Comparison of ENCODE assay signal across 1 cellular context in genomic region chr10:124724279-124725027, GRCh38.
TF ChIP-seq lines count a peak whose summit lies in the region.

No MANE protein-coding gene starts in this region.

TF ChIP-seq in HepG2, 621 proteins besides CTCF, POLR2A, EP300 and RAD21 (continued from another document and continues in another):
- TF ChIP-seq RERE (CRISPR knock-in tag; IDR thresholded peaks at IDR 0.05; ENCODE audit: low read depth) (no peak), ZBTB33 (CRISPR knock-in tag; IDR thresholded peaks at IDR 0.05) (peak; percentile 90), NFYB (CRISPR knock-in tag; IDR thresholded peaks at IDR 0.05) (no peak), CREM (IDR thresholded peaks at IDR 0.05) (no peak), CREM (CRISPR knock-in tag; IDR thresholded peaks at IDR 0.05) (no peak), CREB1 (IDR thresholded peaks at IDR 0.05) (no peak), CREB1 (CRISPR knock-in tag; IDR thresholded peaks at IDR 0.05) (no peak), RBAK (CRISPR knock-in tag; IDR thresholded peaks at IDR 0.05) (no peak), ZHX2 (IDR thresholded peaks at IDR 0.05; ENCODE audit: low read depth) (no peak), ZHX2 (CRISPR knock-in tag; IDR thresholded peaks at IDR 0.05; ENCODE audit: borderline replicate concordance) (no peak), SRY (CRISPR knock-in tag; IDR thresholded peaks at IDR 0.05) (no peak), MZF1 (CRISPR knock-in tag; IDR thresholded peaks at IDR 0.05; ENCODE audit: borderline replicate concordance) (no peak), ZNF720 (CRISPR knock-in tag; IDR thresholded peaks at IDR 0.05) (no peak), ZBTB10 (CRISPR knock-in tag; IDR thresholded peaks at IDR 0.05; ENCODE audit: borderline replicate concordance) (no peak), ZNF274 (CRISPR knock-in tag; IDR thresholded peaks at IDR 0.05) (no peak), ZBTB39 (CRISPR knock-in tag; IDR thresholded peaks at IDR 0.05) (no peak), ZNF510 (CRISPR knock-in tag; IDR thresholded peaks at IDR 0.05; ENCODE audit: low read depth) (no peak), TSC22D2 (CRISPR knock-in tag; IDR thresholded peaks at IDR 0.05; ENCODE audit: borderline replicate concordance) (peak; percentile 70), TEF (CRISPR knock-in tag; IDR thresholded peaks at IDR 0.05) (no peak), IRF2 (CRISPR knock-in tag; IDR thresholded peaks at IDR 0.05) (no peak; the same call in 1 of the 2 replicates), ZNF670 (CRISPR knock-in tag; IDR thresholded peaks at IDR 0.05; ENCODE audit: borderline replicate concordance) (no peak), ZNF615 (CRISPR knock-in tag; IDR thresholded peaks at IDR 0.05; ENCODE audit: borderline replicate concordance) (no peak), ZNF124 (CRISPR knock-in tag; IDR thresholded peaks at IDR 0.05) (no peak), ZBTB46 (CRISPR knock-in tag; IDR thresholded peaks at IDR 0.05; ENCODE audit: borderline replicate concordance) (no peak), FOXA3 (CRISPR knock-in tag; IDR thresholded peaks at IDR 0.05) (peak; percentile 52; the same call in 1 of the 2 replicates), ZNF343 (CRISPR knock-in tag; IDR thresholded peaks at IDR 0.05) (no peak), NR2F6 (IDR thresholded peaks at IDR 0.05) (peak; percentile 21; the same call in 1 of the 2 replicates), NR2F6 (CRISPR knock-in tag; IDR thresholded peaks at IDR 0.05) (peak; percentile 25; the same call in 1 of the 2 replicates), ZSCAN12 (CRISPR knock-in tag; IDR thresholded peaks at IDR 0.05) (no peak), SMARCE1 (IDR thresholded peaks at IDR 0.05; ENCODE audit: borderline replicate concordance) (no peak), SRF (IDR thresholded peaks at IDR 0.05; ENCODE audit: low read depth, low read length) (no peak), IRX3 (CRISPR knock-in tag; IDR thresholded peaks at IDR 0.05; ENCODE audit: borderline replicate concordance, low read depth) (no peak), GABPA (IDR thresholded peaks at IDR 0.05; ENCODE audit: low read depth, low read length) (no peak), GABPA (CRISPR knock-in tag; IDR thresholded peaks at IDR 0.05; ENCODE audit: low read depth) (no peak), PBX2 (CRISPR knock-in tag; IDR thresholded peaks at IDR 0.05) (no peak), RBM22 (optimal IDR thresholded peaks at IDR 0.05; ENCODE audit: low read length) (no peak), PHF21A (CRISPR knock-in tag; IDR thresholded peaks at IDR 0.05) (no peak), ZNF20 (CRISPR knock-in tag; IDR thresholded peaks at IDR 0.05) (no peak), CBX2 (IDR thresholded peaks at IDR 0.05; ENCODE audit: low read depth, low read length) (no peak), CBX2 (CRISPR knock-in tag; IDR thresholded peaks at IDR 0.05; ENCODE audit: low read depth) (no peak), SMAD3 (CRISPR knock-in tag; IDR thresholded peaks at IDR 0.05) (0 out of 2 replicates have a peak, but pooled peaks have one; percentile 52), TAF15 (IDR thresholded peaks at IDR 0.05; ENCODE audit: low read depth, low read length, poor library complexity, severe bottlenecking) (no peak), ZMYM2 (CRISPR knock-in tag; IDR thresholded peaks at IDR 0.05) (no peak), ARNTL (CRISPR knock-in tag; IDR thresholded peaks at IDR 0.05) (peak; percentile 39; the same call in 1 of the 2 replicates)
